Comparison of ENCODE assay signal across 8 cellular contexts in the genomic region with DNA sequence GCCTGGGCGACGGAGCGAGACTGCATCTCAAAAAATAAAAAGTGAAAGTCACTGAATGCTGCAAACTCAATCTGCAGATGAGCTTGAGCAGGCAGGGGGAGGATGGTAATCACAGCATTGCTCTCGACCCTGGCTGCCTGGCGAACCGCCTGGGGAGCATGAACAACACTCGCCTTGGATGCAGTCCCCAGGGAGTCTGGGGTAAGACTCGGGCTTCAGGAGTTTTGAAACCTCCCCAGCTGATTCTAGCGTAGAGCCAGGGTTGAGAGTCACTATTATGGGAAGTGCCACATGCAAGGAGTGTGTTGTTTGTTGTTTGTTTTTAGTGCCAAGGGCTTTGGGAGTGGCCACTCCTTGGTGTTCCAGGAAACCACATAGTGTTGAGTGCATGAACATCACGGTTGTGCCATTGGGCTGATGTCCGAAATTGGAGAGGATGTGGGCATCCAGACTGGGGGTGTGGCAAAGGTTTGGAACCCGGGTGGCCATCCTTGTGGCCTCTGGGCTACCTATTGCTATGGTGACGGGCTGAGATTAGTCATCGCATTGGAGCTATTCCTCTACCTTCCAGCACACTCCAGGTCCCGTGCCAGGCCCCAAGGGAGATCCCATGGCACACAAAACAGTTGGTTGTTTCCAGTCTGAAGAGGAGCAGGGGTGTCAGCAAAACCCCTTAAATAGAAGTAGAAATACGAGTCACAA.
DNase-seq lines count a peak whose midpoint lies in the region; ATAC-seq and TF ChIP-seq lines count a peak whose summit lies in the region.

No MANE protein-coding gene starts in this region.

- peak in 3 of 4 donors; percentile 46 to 66 (median 51) for ATAC-seq in psoas muscle
- no peak for ATAC-seq in CD8-positive, alpha-beta T cell
- ATAC-seq in HG03457 (IDR thresholded peaks at IDR 0.05; ENCODE audit: unreplicated experiment), result no peak
- no peak for ATAC-seq in naive thymus-derived CD8-positive, alpha-beta T cell

- no peak overlapping the region for H3K4me3 Mint-ChIP-seq in CD8-positive, alpha-beta T cell
- H3K4me3 Mint-ChIP-seq in naive thymus-derived CD8-positive, alpha-beta T cell, result no peak overlapping the region

- no peaks in the 10 kb centered on the region for H3K27me3 Mint-ChIP-seq in CD8-positive, alpha-beta T cell (ENCODE audit: low read depth)
- no peaks in the 10 kb centered on the region for H3K27me3 Mint-ChIP-seq in naive thymus-derived CD8-positive, alpha-beta T cell

- intact Hi-C loops in psoas muscle (cut with DNase I), result loop anchor here in 1 of 2 donors (5.0 kb wide), 1 partner anchor 1968 kb away; no protein-coding TSS in a partner anchor
- intact Hi-C loops in CD8-positive, alpha-beta T cell (cut with DNase I, micrococcal nuclease), result no loop called here

- no peaks in the 10 kb centered on the region for H3K9me3 ChIP-seq in psoas muscle
- no peaks in the 10 kb centered on the region for H3K9me3 ChIP-seq in CD8-positive, alpha-beta T cell (ENCODE audit: low read length)

- peaks cover 28% of the 10 kb centered on the region for H3K36me3 Mint-ChIP-seq in CD8-positive, alpha-beta T cell
- H3K36me3 Mint-ChIP-seq in naive thymus-derived CD8-positive, alpha-beta T cell, result peaks cover 0 to 2% (median 2%) of the 10 kb centered on the region in 3 donors

- H3K27ac ChIP-seq in psoas muscle, result no peak overlapping the region
- no peak overlapping the region for H3K27ac ChIP-seq in CD8-positive, alpha-beta T cell (ENCODE audit: low read depth, low read length)

- POLR2A ChIA-PET in CD8-positive, alpha-beta T cell (lab: Charles Lee), result no interaction called here
- POLR2A ChIA-PET in naive thymus-derived CD8-positive, alpha-beta T cell (lab: Charles Lee), result no interaction called here

- no peak for TF ChIP-seq CTCF in psoas muscle (IDR thresholded peaks at IDR 0.05)
- TF ChIP-seq CTCF in CD8-positive, alpha-beta T cell (IDR thresholded peaks at IDR 0.05), result no peak

- CTCF ChIA-PET in CD8-positive, alpha-beta T cell (lab: Charles Lee), result interaction anchor here (0.6 to 9.3 kb wide), 3 partner anchors 90 to 240 kb away, joined by 3 to 98 read pairs (median 10); a partner anchor contains a TSS

- H3K4me3 ChIP-seq in psoas muscle, result no peak overlapping the region
- no peak overlapping the region for H3K4me3 ChIP-seq in CD8-positive, alpha-beta T cell (ENCODE audit: low read depth, low read length)

- H3K4me1 Mint-ChIP-seq in CD8-positive, alpha-beta T cell (ENCODE audit: low read depth), result peaks cover 11% of the 10 kb centered on the region
- H3K4me1 Mint-ChIP-seq in naive thymus-derived CD8-positive, alpha-beta T cell, result peaks cover 8 to 14% (median 12%) of the 10 kb centered on the region in 4 donors

- H3K27ac Mint-ChIP-seq in CD8-positive, alpha-beta T cell, result no peak overlapping the region
- H3K27ac Mint-ChIP-seq in naive thymus-derived CD8-positive, alpha-beta T cell, result peak overlapping the region in 3 of 10 donors; percentile 43 to 84 (median 78)

- DNase-seq in Daoy (ENCODE audit: low read depth) (peak; percentile 81), NCI-H345 (lab: John Stamatoyannopoulos, UW) (peak; percentile 35), fibroblast of gingiva (ENCODE audit: low read depth) (peak; percentile 99), psoas muscle (peak; percentile 79 to 90)
- no peak for DNase-seq in CD8-positive, alpha-beta T cell
- DNase-seq in naive thymus-derived CD8-positive, alpha-beta T cell, result no peak
- DNase-seq in activated CD8-positive, alpha-beta memory T cell treated with anti-CD3 and anti-CD28 coated beads, Interleukin-2, amount 50 U/mL, for 4 hours, result no peak

- no peaks in the 10 kb centered on the region for H3K4me1 ChIP-seq in psoas muscle
- peaks cover 9% of the 10 kb centered on the region for H3K4me1 ChIP-seq in CD8-positive, alpha-beta T cell (ENCODE audit: insufficient read depth, low read length)

- no peaks in the 10 kb centered on the region for H3K36me3 ChIP-seq in psoas muscle (ENCODE audit: insufficient read depth in 1 of 2, low read depth in 1 of 2)
- peaks cover 4% of the 10 kb centered on the region for H3K36me3 ChIP-seq in CD8-positive, alpha-beta T cell (ENCODE audit: insufficient read depth, low read length)

- H3K9me3 Mint-ChIP-seq in CD8-positive, alpha-beta T cell, result no peaks in the 10 kb centered on the region
- H3K9me3 Mint-ChIP-seq in naive thymus-derived CD8-positive, alpha-beta T cell, result no peaks in the 10 kb centered on the region

- H3K27me3 ChIP-seq in psoas muscle (ENCODE audit: insufficient read depth in 3 of 3, low read length in 2 of 3), result no peaks in the 10 kb centered on the region
- no peaks in the 10 kb centered on the region for H3K27me3 ChIP-seq in CD8-positive, alpha-beta T cell (ENCODE audit: insufficient read depth, low read length)

- 44 to 58% (median 46%) methylated on average over 16 of the region's 16 CpGs for WGBS in psoas muscle, 3 donors

Comparison
In these comparisons a context has a peak if more than half of its experiments do, and no peak if none do; other contexts are left out.
1. DNase-seq: peak in Daoy (single experiment), NCI-H345 (single experiment), fibroblast of gingiva (single experiment) and psoas muscle (2 of 2); none in CD8-positive, alpha-beta T cell (0 of 7), naive thymus-derived CD8-positive, alpha-beta T cell (0 of 10) and activated CD8-positive, alpha-beta memory T cell treated with anti-CD3 and anti-CD28 coated beads, Interleukin-2, amount 50 U/mL, for 4 hours (single experiment).
2. ATAC-seq: peak in psoas muscle (3 of 4); none in CD8-positive, alpha-beta T cell (single experiment), HG03457 (single experiment) and naive thymus-derived CD8-positive, alpha-beta T cell (0 of 2).